ENCODE assay signal across 17 cellular contexts in genomic region chr3:23882487-23882918, GRCh38. TPM values are rescaled to one million over a fixed set of nuclear protein-coding genes. Genes with fewer than 3 reads are reported as not detected.
A peak's percentile ranks its signal among the peaks of the same experiment; 100 is the strongest.
DNase-seq lines count a peak whose midpoint lies in the region; ATAC-seq, FAIRE-seq and TF ChIP-seq lines count a peak whose summit lies in the region.
"Had no signal": no experiment of that assay in that cellular context is flagged by ENCODE, and none has a peak within 500 bp of the region (broad histone marks: within the 10 kb centered on the region; RNA-seq: fewer than 3 reads in every experiment).

No MANE protein-coding gene starts in this region.

- CTCF ChIA-PET in CD8-positive, alpha-beta T cell (lab: Charles Lee), result no interaction called here
- CTCF ChIA-PET in HEK293 (lab: Yijun Ruan, JAX), result interaction anchor here (0.6 kb wide), 1 partner anchor 14 kb away, joined by 4 read pairs; no protein-coding TSS in a partner anchor
- CTCF ChIA-PET in HepG2 (lab: Yijun Ruan, JAX; ENCODE audit: low intra/inter-chr PET ratio, low total read pairs), result no interaction called here

- H3K36me3 Mint-ChIP-seq in CD8-positive, alpha-beta T cell, result peaks cover 17% of the 10 kb centered on the region
- peaks cover 18% of the 10 kb centered on the region for H3K36me3 Mint-ChIP-seq in stimulated activated memory B cell treated with anti-CD40 and anti-IgM and Interleukin-4, amounts not matched to agents 10 μg/mL and 1 μg/mL and 100 μg/mL, for 72 hours
- H3K36me3 Mint-ChIP-seq in activated T-helper 2 cell treated with anti-CD3 and anti-CD28 coated beads, Interferon-gamma antibody, Interleukin-2, Interleukin-4, amounts not matched to agents 10 μg/mL and 5 μg/mL and 100 μg/mL, durations not matched to agents 14 hours and 24 hours and 36 hours (ENCODE audit: low read depth), result peaks cover 8% of the 10 kb centered on the region

- no peaks in the 10 kb centered on the region for H3K27me3 ChIP-seq in CD8-positive, alpha-beta T cell (ENCODE audit: insufficient read depth, low read length)
- no peaks in the 10 kb centered on the region for H3K27me3 ChIP-seq in HepG2 (ENCODE audit: control insufficient read depth in 1 of 2, insufficient read depth in 2 of 2, low read length in 2 of 2)

- H3K36me3 ChIP-seq in CD8-positive, alpha-beta T cell (ENCODE audit: insufficient read depth, low read length), result no peaks in the 10 kb centered on the region
- H3K36me3 ChIP-seq in HEK293 (ENCODE audit: control insufficient read depth in 2 of 2, insufficient read depth in 1 of 2, low read length in 2 of 2) (peaks cover 0 to 29% of the 10 kb centered on the region in 2 experiments; a peak in 1 of 3 replicates), HepG2 (replicated peaks in 1 of 2; ENCODE audit: control insufficient read depth in 1 of 2, insufficient read depth in 2 of 2, low read length in 2 of 2) (no peaks in the 10 kb centered on the region; a peak in 3 of 5 replicates)

- H3K4me3 ChIP-seq in CD8-positive, alpha-beta T cell (ENCODE audit: low read depth, low read length), result no peak overlapping the region
- H3K4me3 ChIP-seq in HEK293 (ENCODE audit: low read depth, low read length), result no peak overlapping the region
- H3K4me3 ChIP-seq in HepG2 (replicated peaks in 1 of 3; ENCODE audit: insufficient read depth in 1 of 3, low read depth in 2 of 3, low read length in 3 of 3), result no peak overlapping the region
- H3K4me3 ChIP-seq: GM12878 had no signal

- no peaks in the 10 kb centered on the region for H3K9me3 ChIP-seq in CD8-positive, alpha-beta T cell (ENCODE audit: low read length)
- H3K9me3 ChIP-seq in HEK293 (ENCODE audit: control insufficient read depth, insufficient read depth, low read depth, low read length), result no peaks in the 10 kb centered on the region
- no peaks in the 10 kb centered on the region for H3K9me3 ChIP-seq in HepG2 (ENCODE audit: low read length)

- H3K9me3 Mint-ChIP-seq in CD8-positive, alpha-beta T cell, result no peaks in the 10 kb centered on the region
- no peaks in the 10 kb centered on the region for H3K9me3 Mint-ChIP-seq in stimulated activated memory B cell treated with anti-CD40 and anti-IgM and Interleukin-4, amounts not matched to agents 10 μg/mL and 1 μg/mL and 100 μg/mL, for 72 hours
- no peaks in the 10 kb centered on the region for H3K9me3 Mint-ChIP-seq in activated T-helper 2 cell treated with anti-CD3 and anti-CD28 coated beads, Interferon-gamma antibody, Interleukin-2, Interleukin-4, amounts not matched to agents 10 μg/mL and 5 μg/mL and 100 μg/mL, durations not matched to agents 14 hours and 24 hours and 36 hours
- H3K9me3 Mint-ChIP-seq: CD4-positive, alpha-beta T cell had no signal

- TF ChIP-seq EP300 in HepG2 (IDR thresholded peaks at IDR 0.05; ENCODE audit: low read depth in 2 of 2, low read length in 2 of 2) (no peak), HepG2 (CRISPR knock-in tag; IDR thresholded peaks at IDR 0.05; ENCODE audit: borderline replicate concordance) (no peak)

- in situ Hi-C loops in HepG2 (cut with HindIII; ENCODE audit: extremely low pct_ligation_motif_present, low pct_unique_long_range_greater_than_20kb), result no loop called here

- no peak for TF ChIP-seq CTCF in CD8-positive, alpha-beta T cell (IDR thresholded peaks at IDR 0.05)
- no peak for TF ChIP-seq CTCF in HEK293 (tag by site-specific recombination; IDR thresholded peaks at IDR 0.05)
- TF ChIP-seq CTCF in HepG2 (CRISPR knock-in tag; IDR thresholded peaks at IDR 0.05), result no peak

- no peak overlapping the region for H3K4me2 ChIP-seq in HepG2 (ENCODE audit: low read depth, low read length)

- H3K4me1 ChIP-seq in CD8-positive, alpha-beta T cell (ENCODE audit: insufficient read depth, low read length), result peaks cover 15% of the 10 kb centered on the region
- H3K4me1 ChIP-seq in HEK293 (ENCODE audit: control insufficient read depth, insufficient read depth, low read length), result no peaks in the 10 kb centered on the region
- H3K4me1 ChIP-seq in HepG2 (ENCODE audit: insufficient read depth, low read length), result no peaks in the 10 kb centered on the region

- H3K79me2 ChIP-seq in HepG2 (ENCODE audit: insufficient read depth, low read length), result peaks cover 5% of the 10 kb centered on the region

- H3K4me3 Mint-ChIP-seq in CD8-positive, alpha-beta T cell, result no peak overlapping the region
- H3K4me3 Mint-ChIP-seq in stimulated activated memory B cell treated with anti-CD40 and anti-IgM and Interleukin-4, amounts not matched to agents 10 μg/mL and 1 μg/mL and 100 μg/mL, for 72 hours, result no peak overlapping the region
- no peak overlapping the region for H3K4me3 Mint-ChIP-seq in activated T-helper 2 cell treated with anti-CD3 and anti-CD28 coated beads, Interferon-gamma antibody, Interleukin-2, Interleukin-4, amounts not matched to agents 10 μg/mL and 5 μg/mL and 100 μg/mL, durations not matched to agents 14 hours and 24 hours and 36 hours (ENCODE audit: low read depth)
- H3K4me3 Mint-ChIP-seq: B cell; CD4-positive, alpha-beta T cell; H9 had no signal

- no peak overlapping the region for H3K27ac ChIP-seq in CD8-positive, alpha-beta T cell (ENCODE audit: low read depth, low read length)
- H3K27ac ChIP-seq in HEK293 (ENCODE audit: extremely low read depth, low read depth, low read length), result no peak overlapping the region
- H3K27ac ChIP-seq in HepG2 (ENCODE audit: extremely low read length, insufficient read depth, low read length), result no peak overlapping the region

- no peak for DNase-seq in CD8-positive, alpha-beta T cell
- DNase-seq in HepG2 (ENCODE audit: low spot score), result no peak
- no peak for DNase-seq in NCI-H2227 (lab: John Stamatoyannopoulos, UW; ENCODE audit: unreplicated experiment)
- no peak for DNase-seq in activated T-helper 2 cell treated with anti-CD3 and anti-CD28 coated beads, Interferon-gamma antibody, Interleukin-2, Interleukin-4, amounts not matched to agents 10 μg/mL and 5 μg/mL and 100 μg/mL, durations not matched to agents 14 hours and 24 hours and 36 hours (ENCODE audit: low spot score)
- DNase-seq: C1 segment of cervical spinal cord; CD4-positive, alpha-beta T cell; DMS79; GOT3; H9 had no signal

- 98% methylated on average over 20 of the region's 28 CpGs for WGBS in HepG2 (ENCODE audit: low lambda C conversion rate)

- no peak overlapping the region for H2AFZ ChIP-seq in HepG2 (ENCODE audit: low read length)

- ATAC-seq in CD8-positive, alpha-beta T cell, result no peak
- no peak; the same call in 1 of the 3 replicates for ATAC-seq in HepG2
- peak; percentile 47 for ATAC-seq in stimulated activated memory B cell treated with anti-CD40 and anti-IgM and Interleukin-4, amounts not matched to agents 10 μg/mL and 1 μg/mL and 100 μg/mL, for 72 hours
- ATAC-seq in HG03439 (IDR thresholded peaks at IDR 0.05; ENCODE audit: unreplicated experiment), result no peak
- ATAC-seq: GM12878 had no signal

- TF ChIP-seq POLR2A in HepG2 (IDR thresholded peaks at IDR 0.05; ENCODE audit: insufficient read depth in 1 of 2, low read depth in 2 of 2, low read length in 2 of 2), result no peak

- intact Hi-C loops in CD8-positive, alpha-beta T cell (cut with DNase I, micrococcal nuclease), result no loop called here
- intact Hi-C loops in HepG2 (cut with micrococcal nuclease; ENCODE audit: unreplicated experiment), result loop anchor here (10.0 kb wide), 1 partner anchor 112 kb away; no protein-coding TSS in a partner anchor
- intact Hi-C loops in activated T-helper 2 cell treated with anti-CD3 and anti-CD28 coated beads, Interferon-gamma antibody, Interleukin-2, Interleukin-4, amounts not matched to agents 10 μg/mL and 5 μg/mL and 100 μg/mL, durations not matched to agents 14 hours and 24 hours and 36 hours (cut with micrococcal nuclease), result no loop called here

- TF ChIP-seq RAD21 in HepG2 (CRISPR knock-in tag; IDR thresholded peaks at IDR 0.05), result no peak

- no peaks in the 10 kb centered on the region for H4K20me1 ChIP-seq in HepG2 (ENCODE audit: insufficient read depth, low read length)

- POLR2A ChIA-PET in CD8-positive, alpha-beta T cell (lab: Charles Lee), result no interaction called here
- POLR2A ChIA-PET in HEK293 (lab: Yijun Ruan, JAX), result no interaction called here
- POLR2A ChIA-PET in HepG2 (lab: Yijun Ruan, JAX), result interaction anchor here (1.6 kb wide), 1 partner anchor 35 kb away, joined by 5 read pairs; the partner anchor contains the start of genes NKIRAS1 and RPL15

- no TSS peak for BruUV-seq in HepG2 (replicated peaks; lab: Mats Ljungman, UMichigan)

- H3K9ac ChIP-seq in HepG2 (ENCODE audit: insufficient read depth, low read depth, low read length), result no peak overlapping the region

- H3K27ac Mint-ChIP-seq in CD8-positive, alpha-beta T cell, result peak overlapping the region; percentile 79
- H3K27ac Mint-ChIP-seq in stimulated activated memory B cell treated with anti-CD40 and anti-IgM and Interleukin-4, amounts not matched to agents 10 μg/mL and 1 μg/mL and 100 μg/mL, for 72 hours, result no peak overlapping the region
- no peak overlapping the region for H3K27ac Mint-ChIP-seq in activated T-helper 2 cell treated with anti-CD3 and anti-CD28 coated beads, Interferon-gamma antibody, Interleukin-2, Interleukin-4, amounts not matched to agents 10 μg/mL and 5 μg/mL and 100 μg/mL, durations not matched to agents 14 hours and 24 hours and 36 hours

- FAIRE-seq in HepG2 (lab: Jason Lieb, UNC), result no peak
- FAIRE-seq: A204.1, GM12878, GM18507, HTR-8/SVneo had no signal

- H3K27me3 Mint-ChIP-seq in CD8-positive, alpha-beta T cell (ENCODE audit: low read depth), result no peaks in the 10 kb centered on the region
- H3K27me3 Mint-ChIP-seq in stimulated activated memory B cell treated with anti-CD40 and anti-IgM and Interleukin-4, amounts not matched to agents 10 μg/mL and 1 μg/mL and 100 μg/mL, for 72 hours, result no peaks in the 10 kb centered on the region
- no peaks in the 10 kb centered on the region for H3K27me3 Mint-ChIP-seq in activated T-helper 2 cell treated with anti-CD3 and anti-CD28 coated beads, Interferon-gamma antibody, Interleukin-2, Interleukin-4, amounts not matched to agents 10 μg/mL and 5 μg/mL and 100 μg/mL, durations not matched to agents 14 hours and 24 hours and 36 hours (ENCODE audit: low read depth)
- H3K27me3 Mint-ChIP-seq: B cell; CD4-positive, alpha-beta T cell had no signal

- H3K4me1 Mint-ChIP-seq in CD8-positive, alpha-beta T cell (ENCODE audit: low read depth), result peaks cover 40% of the 10 kb centered on the region
- peaks cover 10% of the 10 kb centered on the region for H3K4me1 Mint-ChIP-seq in stimulated activated memory B cell treated with anti-CD40 and anti-IgM and Interleukin-4, amounts not matched to agents 10 μg/mL and 1 μg/mL and 100 μg/mL, for 72 hours
- peaks cover 5% of the 10 kb centered on the region for H3K4me1 Mint-ChIP-seq in activated T-helper 2 cell treated with anti-CD3 and anti-CD28 coated beads, Interferon-gamma antibody, Interleukin-2, Interleukin-4, amounts not matched to agents 10 μg/mL and 5 μg/mL and 100 μg/mL, durations not matched to agents 14 hours and 24 hours and 36 hours (ENCODE audit: low read depth)

RNA-seq across cellular contexts. Expression of gene NKIRAS1, which starts 34.3 kb away (rescaled TPM):
- total RNA-seq in CD8-positive, alpha-beta T cell, result 1 to 10 TPM; 4.5 to 6.2 TPM
- total RNA-seq in HepG2 (2016; rRNA removed; fragmentation: Illumina TruSeq; extraction: Trizol), result 8.0 and 10.5 TPM in 2 replicates
- total RNA-seq in HepG2 (2016; cell fraction: cytosol; rRNA removed; fragmentation: Illumina TruSeq; extraction: Trizol; ENCODE audit: low read depth), result 6.8 and 7.5 TPM in 2 replicates
- 8.5 and 11.2 TPM in 2 replicates for total RNA-seq in HepG2 (2016; cell fraction: insoluble cytoplasmic fraction; rRNA removed; fragmentation: Illumina TruSeq; extraction: Trizol)
- total RNA-seq in HepG2 (2016; cell fraction: membrane; rRNA removed; fragmentation: Illumina TruSeq; extraction: Trizol), result 5.0 and 6.3 TPM in 2 replicates
- 6.0 and 7.0 TPM in 2 replicates for total RNA-seq in HepG2 (2016; cell fraction: nucleus; rRNA removed; fragmentation: Illumina TruSeq; extraction: Trizol)
- polyA plus RNA-seq in HepG2 (2011; rRNA removed), result 4.3 and 4.5 TPM in 2 replicates
- 2.3 and 4.0 TPM in 2 replicates for polyA plus RNA-seq in HepG2 (2011; cell fraction: cytosol; rRNA removed)
- 1.8 and 3.5 TPM in 2 replicates for polyA plus RNA-seq in HepG2 (2011; cell fraction: nucleus; rRNA removed)
- polyA plus RNA-seq in HepG2 (2012), result 6.4 and 6.7 TPM in 2 replicates
- polyA plus RNA-seq in HepG2 (2016; cell fraction: cytosol; fragmentation: Illumina TruSeq; extraction: Trizol; ENCODE audit: low read depth), result 1.1 TPM in 2 replicates
- 10.4 and 12.6 TPM in 2 replicates for polyA plus RNA-seq in HepG2 (2016; cell fraction: insoluble cytoplasmic fraction; fragmentation: Illumina TruSeq; extraction: Trizol; ENCODE audit: low read depth)
- polyA plus RNA-seq in HepG2 (2016; cell fraction: membrane; fragmentation: Illumina TruSeq; extraction: Trizol; ENCODE audit: low read depth), result 2.2 and 3.1 TPM in 2 replicates
- polyA plus RNA-seq in HepG2 (2016; cell fraction: nucleus; fragmentation: Illumina TruSeq; extraction: Trizol; ENCODE audit: insufficient read depth, low read depth), result 7.0 and 7.8 TPM in 2 replicates
- polyA minus RNA-seq in HepG2 (2011; rRNA and poly(A)+ RNA removed; ENCODE audit: low replicate concordance), result 2.0 and 2.2 TPM in 2 replicates
- 4.0 and 6.2 TPM in 2 replicates for polyA minus RNA-seq in HepG2 (2011; cell fraction: cytosol; rRNA and poly(A)+ RNA removed)
- 12.7 and 14.3 TPM in 2 replicates for polyA minus RNA-seq in HepG2 (2011; cell fraction: nucleus; rRNA and poly(A)+ RNA removed)
- 2.3 TPM in 2 replicates for total RNA-seq in activated T-helper 2 cell treated with anti-CD3 and anti-CD28 coated beads, Interferon-gamma antibody, Interleukin-2, Interleukin-4, amounts not matched to agents 10 μg/mL and 5 μg/mL and 100 μg/mL, durations not matched to agents 14 hours and 24 hours and 36 hours

RNA-seq across cellular contexts. Expression of gene RPL15, which starts 34.4 kb away (rescaled TPM):
- total RNA-seq in CD8-positive, alpha-beta T cell, result 1,000 to 10,000 TPM; 2,460 to 2,470 TPM
- 1,297 and 1,763 TPM in 2 replicates for total RNA-seq in HepG2 (2016; rRNA removed; fragmentation: Illumina TruSeq; extraction: Trizol)
- total RNA-seq in HepG2 (2016; cell fraction: cytosol; rRNA removed; fragmentation: Illumina TruSeq; extraction: Trizol; ENCODE audit: low read depth), result 1,586 and 1,699 TPM in 2 replicates
- 1,351 and 1,926 TPM in 2 replicates for total RNA-seq in HepG2 (2016; cell fraction: insoluble cytoplasmic fraction; rRNA removed; fragmentation: Illumina TruSeq; extraction: Trizol)
- 3,254 and 3,418 TPM in 2 replicates for total RNA-seq in HepG2 (2016; cell fraction: membrane; rRNA removed; fragmentation: Illumina TruSeq; extraction: Trizol)
- 503 TPM in 2 replicates for total RNA-seq in HepG2 (2016; cell fraction: nucleus; rRNA removed; fragmentation: Illumina TruSeq; extraction: Trizol)
- polyA plus RNA-seq in HepG2 (2011; rRNA removed), result 3,693 and 3,955 TPM in 2 replicates
- polyA plus RNA-seq in HepG2 (2011; cell fraction: cytosol; rRNA removed), result 6,013 and 6,757 TPM in 2 replicates
- 1,196 and 1,371 TPM in 2 replicates for polyA plus RNA-seq in HepG2 (2011; cell fraction: nucleus; rRNA removed)
- polyA plus RNA-seq in HepG2 (2012), result 2,819 and 3,574 TPM in 2 replicates
- polyA plus RNA-seq in HepG2 (2016; cell fraction: cytosol; fragmentation: Illumina TruSeq; extraction: Trizol; ENCODE audit: low read depth), result 3,375 and 3,723 TPM in 2 replicates
- 2,788 and 2,868 TPM in 2 replicates for polyA plus RNA-seq in HepG2 (2016; cell fraction: insoluble cytoplasmic fraction; fragmentation: Illumina TruSeq; extraction: Trizol; ENCODE audit: low read depth)
- polyA plus RNA-seq in HepG2 (2016; cell fraction: membrane; fragmentation: Illumina TruSeq; extraction: Trizol; ENCODE audit: low read depth), result 4,974 and 5,217 TPM in 2 replicates
- 1,295 and 1,318 TPM in 2 replicates for polyA plus RNA-seq in HepG2 (2016; cell fraction: nucleus; fragmentation: Illumina TruSeq; extraction: Trizol; ENCODE audit: insufficient read depth, low read depth)
- polyA minus RNA-seq in HepG2 (2011; rRNA and poly(A)+ RNA removed; ENCODE audit: low replicate concordance), result 1,424 and 2,177 TPM in 2 replicates
- polyA minus RNA-seq in HepG2 (2011; cell fraction: cytosol; rRNA and poly(A)+ RNA removed), result 848 and 1,008 TPM in 2 replicates
- 296 and 376 TPM in 2 replicates for polyA minus RNA-seq in HepG2 (2011; cell fraction: nucleus; rRNA and poly(A)+ RNA removed)
- 1,859 and 1,865 TPM in 2 replicates for total RNA-seq in activated T-helper 2 cell treated with anti-CD3 and anti-CD28 coated beads, Interferon-gamma antibody, Interleukin-2, Interleukin-4, amounts not matched to agents 10 μg/mL and 5 μg/mL and 100 μg/mL, durations not matched to agents 14 hours and 24 hours and 36 hours
